In the genomic region with DNA sequence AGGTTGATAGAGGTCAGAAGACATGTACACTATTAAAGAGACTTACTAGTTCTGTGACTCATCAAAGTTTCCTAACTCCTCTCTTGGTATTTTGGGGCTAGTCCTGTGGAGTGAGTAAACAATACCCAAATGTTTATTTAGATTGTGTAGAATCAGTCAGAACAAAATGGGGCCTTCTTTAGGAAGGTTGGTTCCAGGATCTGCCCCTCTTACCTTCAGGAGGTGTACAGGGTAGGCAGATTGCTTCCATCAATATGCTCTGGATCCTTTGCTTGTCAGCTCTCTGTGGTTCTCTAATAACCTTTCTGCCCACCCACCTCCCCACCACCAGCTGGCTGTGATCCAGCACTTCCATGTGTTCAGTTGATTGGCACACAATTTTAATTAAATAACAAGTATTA, we compare ENCODE assay signal across 1 cellular context.
A peak's percentile ranks its signal among the peaks of the same experiment; 100 is the strongest.
TF ChIP-seq lines count a peak whose summit lies in the region.

No MANE protein-coding gene starts in this region.

TF ChIP-seq in HepG2, 621 proteins besides CTCF, POLR2A, EP300 and RAD21 (continued from another document):
- TF ChIP-seq, protein P1, sequence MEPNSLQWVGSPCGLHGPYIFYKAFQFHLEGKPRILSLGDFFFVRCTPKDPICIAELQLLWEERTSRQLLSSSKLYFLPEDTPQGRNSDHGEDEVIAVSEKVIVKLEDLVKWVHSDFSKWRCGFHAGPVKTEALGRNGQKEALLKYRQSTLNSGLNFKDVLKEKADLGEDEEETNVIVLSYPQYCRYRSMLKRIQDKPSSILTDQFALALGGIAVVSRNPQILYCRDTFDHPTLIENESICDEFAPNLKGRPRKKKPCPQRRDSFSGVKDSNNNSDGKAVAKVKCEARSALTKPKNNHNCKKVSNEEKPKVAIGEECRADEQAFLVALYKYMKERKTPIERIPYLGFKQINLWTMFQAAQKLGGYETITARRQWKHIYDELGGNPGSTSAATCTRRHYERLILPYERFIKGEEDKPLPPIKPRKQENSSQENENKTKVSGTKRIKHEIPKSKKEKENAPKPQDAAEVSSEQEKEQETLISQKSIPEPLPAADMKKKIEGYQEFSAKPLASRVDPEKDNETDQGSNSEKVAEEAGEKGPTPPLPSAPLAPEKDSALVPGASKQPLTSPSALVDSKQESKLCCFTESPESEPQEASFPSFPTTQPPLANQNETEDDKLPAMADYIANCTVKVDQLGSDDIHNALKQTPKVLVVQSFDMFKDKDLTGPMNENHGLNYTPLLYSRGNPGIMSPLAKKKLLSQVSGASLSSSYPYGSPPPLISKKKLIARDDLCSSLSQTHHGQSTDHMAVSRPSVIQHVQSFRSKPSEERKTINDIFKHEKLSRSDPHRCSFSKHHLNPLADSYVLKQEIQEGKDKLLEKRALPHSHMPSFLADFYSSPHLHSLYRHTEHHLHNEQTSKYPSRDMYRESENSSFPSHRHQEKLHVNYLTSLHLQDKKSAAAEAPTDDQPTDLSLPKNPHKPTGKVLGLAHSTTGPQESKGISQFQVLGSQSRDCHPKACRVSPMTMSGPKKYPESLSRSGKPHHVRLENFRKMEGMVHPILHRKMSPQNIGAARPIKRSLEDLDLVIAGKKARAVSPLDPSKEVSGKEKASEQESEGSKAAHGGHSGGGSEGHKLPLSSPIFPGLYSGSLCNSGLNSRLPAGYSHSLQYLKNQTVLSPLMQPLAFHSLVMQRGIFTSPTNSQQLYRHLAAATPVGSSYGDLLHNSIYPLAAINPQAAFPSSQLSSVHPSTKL (CRISPR knock-in tag; IDR thresholded peaks at IDR 0.05), result 0 out of 2 replicates have a peak, but pooled peaks have one; percentile 26
- TF ChIP-seq ZNF777 (CRISPR knock-in tag; IDR thresholded peaks at IDR 0.05), result no peak
